In genomic region chr18:48468151-48468550, GRCh38 we compare ENCODE assay signal across 18 cellular contexts. TPM values are rescaled to one million over a fixed set of nuclear protein-coding genes. Genes with fewer than 3 reads are reported as not detected.
"Had no signal": no experiment of that assay in that cellular context is flagged by ENCODE, and none has a peak within 500 bp of the region (broad histone marks: within the 10 kb centered on the region; RNA-seq: fewer than 3 reads in every experiment).

No MANE protein-coding gene starts in this region.

- H3K27me3 ChIP-seq: cardiac muscle cell, esophagus muscularis mucosa, sigmoid colon, thyroid gland, upper lobe of right lung had no signal

- H3K4me1 ChIP-seq: foreskin keratinocyte, sigmoid colon, thyroid gland, upper lobe of right lung had no signal

- H3K27ac ChIP-seq: cardiac muscle cell, epithelial cell of prostate, esophagus muscularis mucosa, foreskin keratinocyte, sigmoid colon, thyroid gland, upper lobe of right lung had no signal

- H3K4me3 Mint-ChIP-seq: natural killer cell treated with Interleukin-12 subunit alpha and Interleukin-12 subunit beta and Interleukin-15 and Interleukin-18, amount 100 ng/mL, for 72 hours had no signal

- H3K9me3 Mint-ChIP-seq: natural killer cell treated with Interleukin-12 subunit alpha and Interleukin-12 subunit beta and Interleukin-15 and Interleukin-18, amount 100 ng/mL, for 72 hours had no signal

- H3K36me3 ChIP-seq: cardiac muscle cell, esophagus muscularis mucosa, sigmoid colon, thyroid gland, upper lobe of right lung had no signal

- ATAC-seq: foreskin keratinocyte; left colon; mucosa of descending colon; natural killer cell treated with Interleukin-12 subunit alpha and Interleukin-12 subunit beta and Interleukin-15 and Interleukin-18, amount 100 ng/mL, for 72 hours; upper lobe of right lung had no signal

- DNase-seq: effector memory CD4-positive, alpha-beta T cell; foreskin keratinocyte; head of caudate nucleus; hippocampal formation; left colon; mucosa of descending colon; posterior cingulate gyrus; sigmoid colon; small intestine; stimulated activated CD4-positive, alpha-beta T cell treated with anti-CD3 and anti-CD28 coated beads, Interleukin-2, amount 100 ng/mL, for 48 hours; stimulated activated naive CD4-positive, alpha-beta T cell treated with Interleukin-2 at 50 U/mL for 16 hours; thyroid gland; upper lobe of right lung had no signal

- H3K9me3 ChIP-seq: sigmoid colon, thyroid gland, upper lobe of right lung had no signal

- H3K36me3 Mint-ChIP-seq: natural killer cell treated with Interleukin-12 subunit alpha and Interleukin-12 subunit beta and Interleukin-15 and Interleukin-18, amount 100 ng/mL, for 72 hours had no signal

- H3K27ac Mint-ChIP-seq: natural killer cell treated with Interleukin-12 subunit alpha and Interleukin-12 subunit beta and Interleukin-15 and Interleukin-18, amount 100 ng/mL, for 72 hours had no signal

- H3K4me3 ChIP-seq: cardiac muscle cell, esophagus muscularis mucosa, mucosa of descending colon, sigmoid colon, thyroid gland, upper lobe of right lung had no signal

RNA-seq across cellular contexts. Expression of gene ZBTB7C, which starts 59.0 kb away (rescaled TPM):
- total RNA-seq: natural killer cell treated with Interleukin-12 subunit alpha and Interleukin-12 subunit beta and Interleukin-15 and Interleukin-18, amount 100 ng/mL, for 72 hours; pulmonary artery endothelial cell had no signal
